In the genomic region with DNA sequence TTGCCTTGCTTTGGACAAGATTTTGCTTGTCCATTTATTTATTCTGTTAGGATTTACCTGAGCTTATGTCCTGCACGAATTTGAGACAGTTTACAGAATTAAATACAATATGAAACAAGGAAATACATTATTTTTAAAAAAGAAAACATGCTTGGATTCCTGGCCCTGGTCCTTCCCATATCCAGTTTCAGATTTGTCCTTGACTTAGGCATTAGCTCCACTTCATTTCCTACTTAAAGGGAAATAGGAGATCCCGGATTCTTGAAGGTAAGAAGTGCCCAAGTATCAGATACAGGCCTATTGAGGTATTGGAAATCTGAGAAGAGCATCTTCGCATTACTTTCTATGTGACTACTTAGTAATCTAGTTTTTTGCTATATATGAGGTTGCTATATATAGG, we compare ENCODE assay signal across 35 cellular contexts.
"Had no signal": no experiment of that assay in that cellular context is flagged by ENCODE, and none has a peak within 500 bp of the region (broad histone marks: within the 10 kb centered on the region; RNA-seq: fewer than 3 reads in every experiment).

No MANE protein-coding gene starts in this region.

- DNase-seq: activated B cell treated with CpG ODN at 0.5 μM for 24 hours; activated CD4-positive, alpha-beta memory T cell treated with anti-CD3 and anti-CD28 coated beads, Interleukin-2, amount 10 ng/mL, durations not matched to agents 7 days and 5 days; activated CD4-positive, alpha-beta T cell treated with anti-CD3 and anti-CD28 coated beads for 4 hours; activated CD4-positive, CD25-positive, alpha-beta regulatory T cell treated with anti-CD3 and anti-CD28 coated beads, Interleukin-2, amount 50 U/mL, for 72 hours; activated CD8-positive, alpha-beta memory T cell treated with anti-CD3 and anti-CD28 coated beads for 24 hours; activated CD8-positive, alpha-beta memory T cell treated with anti-CD3 and anti-CD28 coated beads, Interleukin-2, amount 10 ng/mL, durations not matched to agents 7 days and 5 days; activated CD8-positive, alpha-beta memory T cell treated with anti-CD3 and anti-CD28 coated beads, Interleukin-2, amount 50 U/mL, for 48 hours; activated effector memory CD4-positive, alpha-beta T cell treated with Interleukin-2 at 50 U/mL for 16 hours; activated naive CD4-positive, alpha-beta T cell treated with anti-CD3 and anti-CD28 coated beads, Interleukin-2, amount 10 ng/mL, durations not matched to agents 7 days and 5 days; activated naive CD8-positive, alpha-beta T cell treated with anti-CD3 and anti-CD28 coated beads, Interleukin-2, amount 50 U/mL, for 24 hours; activated T-cell treated with anti-CD3 and anti-CD28 coated beads, Interleukin-2, amount 50 U/mL, for 48 hours; anterior cingulate cortex; caudate nucleus; cerebellar nuclear complex; Kasumi-1; KG1; MG63; NCI-H1048; NCI-H1105 treated with DMSO at 0.1 percent for 48 hours; NCI-H1436; NCI-H1694; NCI-H1930; NCI-H2107; NCI-H510A; NK-92 treated with Interleukin-12 subunit alpha and Interleukin-12 subunit beta, amount 100 ng/mL, for 24 hours; PC-3; Peyer's patch; RPMI8226; SIG-M5; SW 1271; T-helper 1 cell; T-helper 2 cell; T-helper 9 cell had no signal

- H3K36me3 ChIP-seq: MG63, Peyer's patch had no signal

- H3K4me1 ChIP-seq: Peyer's patch had no signal

- H3K4me3 ChIP-seq: MG63, Peyer's patch had no signal

- ATAC-seq: activated CD8-positive, alpha-beta memory T cell treated with anti-CD3 and anti-CD28 coated beads, Interleukin-2, amount 10 ng/mL, durations not matched to agents 7 days and 5 days; activated naive CD8-positive, alpha-beta T cell treated with anti-CD3 and anti-CD28 coated beads, Interleukin-2, amount 50 U/mL, for 24 hours; PC-3; SK-N-SH treated with all-trans-retinoic acid at 6 μM for 48 hours had no signal

- H3K27me3 ChIP-seq: MG63, Peyer's patch had no signal

- H3K9me3 ChIP-seq: MG63, Peyer's patch had no signal

- H3K27ac ChIP-seq: Peyer's patch, VCaP had no signal
